28 cellular contexts compared by ENCODE assay signal in the genomic region with DNA sequence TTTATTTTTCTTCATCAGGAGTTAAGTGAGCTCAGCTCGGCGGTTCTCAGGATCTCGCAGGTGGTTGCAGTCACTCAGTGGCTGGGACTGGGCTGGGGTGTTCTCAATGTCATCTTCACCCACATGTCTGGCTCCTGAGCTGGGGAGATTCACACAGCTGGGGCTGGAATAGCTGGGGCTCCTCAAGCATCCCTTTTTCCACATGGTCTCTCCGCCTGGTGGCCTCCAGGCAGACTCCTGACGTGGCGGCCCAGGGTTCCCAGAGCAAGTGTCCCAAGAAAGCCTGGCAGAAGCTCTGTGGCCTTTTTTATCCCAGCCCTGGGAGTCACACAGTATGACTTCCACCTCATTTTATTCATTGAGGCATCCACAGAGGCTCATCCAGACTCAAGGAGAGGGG.
"Had no signal": no experiment of that assay in that cellular context is flagged by ENCODE, and none has a peak within 500 bp of the region (broad histone marks: within the 10 kb centered on the region; RNA-seq: fewer than 3 reads in every experiment).

No MANE protein-coding gene starts in this region.

- H3K4me3 ChIP-seq: colonic mucosa, coronary artery, dorsolateral prefrontal cortex, esophagus muscularis mucosa, esophagus squamous epithelium, gastrocnemius medialis, gastroesophageal sphincter, heart left ventricle, heart right ventricle had no signal

- H3K27me3 ChIP-seq: colonic mucosa, dorsolateral prefrontal cortex had no signal

- H3K4me1 ChIP-seq: colonic mucosa, esophagus muscularis mucosa, esophagus squamous epithelium, foreskin keratinocyte, gastrocnemius medialis, gastroesophageal sphincter, heart left ventricle, heart right ventricle had no signal

- FAIRE-seq: colon, endometrium, endothelial cell of umbilical vein, frontal cortex had no signal

- DNase-seq: colonic mucosa; cortex of kidney; dermis blood vessel endothelial cell; dorsolateral prefrontal cortex; effector CD4-positive, alpha-beta T cell; effector CD8-positive, alpha-beta T cell; effector memory CD4-positive, alpha-beta T cell; effector memory CD8-positive, alpha-beta T cell; endodermal cell; erythroblast; esophagus squamous epithelium; foreskin fibroblast; foreskin keratinocyte; foreskin melanocyte; gastrocnemius medialis; glutamatergic neuron; head of caudate nucleus; heart left ventricle; heart right ventricle had no signal

- H3K27ac ChIP-seq: colonic mucosa, coronary artery, dorsolateral prefrontal cortex, epithelial cell of prostate, esophagus muscularis mucosa, esophagus squamous epithelium, foreskin keratinocyte, gastrocnemius medialis, gastroesophageal sphincter, heart left ventricle, heart right ventricle had no signal

- H3K36me3 ChIP-seq: colonic mucosa, esophagus muscularis mucosa, esophagus squamous epithelium, gastrocnemius medialis, gastroesophageal sphincter, heart left ventricle, heart right ventricle had no signal

- H3K9me3 ChIP-seq: colonic mucosa, esophagus muscularis mucosa, esophagus squamous epithelium, gastrocnemius medialis, gastroesophageal sphincter, heart left ventricle, heart right ventricle had no signal

- ATAC-seq: effector memory CD8-positive, alpha-beta T cell; esophagus mucosa; foreskin keratinocyte; gastrocnemius medialis; gastroesophageal sphincter; heart left ventricle; heart right ventricle had no signal
